ENCODE assay signal across 2 cellular contexts in genomic region chr15:96064351-96064756, GRCh38.
TF ChIP-seq lines count a peak whose summit lies in the region.

No MANE protein-coding gene starts in this region.

TF ChIP-seq in IMR-90, 13 proteins besides CTCF, POLR2A, EP300 and RAD21 (continued from another document):
- TF ChIP-seq USF2 (IDR thresholded peaks at IDR 0.05; ENCODE audit: low read depth, low read length) (peak; percentile 38; the same call in 1 of the 2 replicates), CEBPB (IDR thresholded peaks at IDR 0.05; ENCODE audit: low read depth, low read length) (peak; percentile 59)

TF ChIP-seq in SK-N-SH treated with all-trans-retinoic acid at 6 μM for 48 hours, 23 proteins besides CTCF, POLR2A, EP300 and RAD21 (continued from another document):
- no peak for TF ChIP-seq CREB5 (CRISPR knock-in tag; IDR thresholded peaks at IDR 0.05; ENCODE audit: low read depth)
- TF ChIP-seq GLIS3 (CRISPR knock-in tag; IDR thresholded peaks at IDR 0.05): no peak
- no peak for TF ChIP-seq SNAI2 (CRISPR knock-in tag; IDR thresholded peaks at IDR 0.05)
- no peak for TF ChIP-seq ZNF70 (CRISPR knock-in tag; IDR thresholded peaks at IDR 0.05)
- TF ChIP-seq ESRRG (CRISPR knock-in tag; IDR thresholded peaks at IDR 0.05): no peak
- no peak for TF ChIP-seq BACH2 (CRISPR knock-in tag; IDR thresholded peaks at IDR 0.05; ENCODE audit: borderline replicate concordance)
- no peak for TF ChIP-seq TCF4 (CRISPR knock-in tag; IDR thresholded peaks at IDR 0.05; ENCODE audit: borderline replicate concordance)
- no peak for TF ChIP-seq ZNF565 (CRISPR knock-in tag; conservative IDR thresholded peaks at IDR 0.05; ENCODE audit: low read depth)
- TF ChIP-seq ZFP30 (CRISPR knock-in tag; IDR thresholded peaks at IDR 0.05): no peak
- TF ChIP-seq ZNF8 (CRISPR knock-in tag; IDR thresholded peaks at IDR 0.05): no peak
- TF ChIP-seq CSRNP3 (CRISPR knock-in tag; IDR thresholded peaks at IDR 0.05): no peak
- TF ChIP-seq PPARA (CRISPR knock-in tag; IDR thresholded peaks at IDR 0.05; ENCODE audit: borderline replicate concordance): no peak
